ENCODE assay signal across 8 cellular contexts in the genomic region with DNA sequence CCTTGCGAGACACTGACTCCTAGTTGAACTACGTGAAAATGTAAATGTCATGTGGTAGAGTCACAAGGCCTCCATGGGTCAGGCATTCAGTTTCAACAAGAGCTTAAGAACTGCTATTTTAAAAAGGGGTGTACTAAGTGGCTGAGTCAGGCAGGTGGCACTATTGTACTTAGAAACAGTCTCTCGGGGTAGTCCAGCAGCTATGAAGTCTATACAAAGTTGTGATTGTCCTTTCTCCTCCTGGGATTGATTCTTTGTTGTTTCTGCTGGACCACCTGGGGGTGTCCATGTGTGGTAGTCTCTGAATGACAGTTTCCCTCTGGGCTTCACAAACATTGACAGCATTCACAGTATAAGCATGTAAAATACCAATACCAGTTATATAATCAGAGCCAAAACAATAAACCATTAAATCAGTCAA.
A peak's percentile ranks its signal among the peaks of the same experiment; 100 is the strongest.
DNase-seq lines count a peak whose midpoint lies in the region; ATAC-seq lines count a peak whose summit lies in the region.

No MANE protein-coding gene starts in this region.

- no peaks in the 10 kb centered on the region for H3K27me3 Mint-ChIP-seq in stimulated activated naive B cell treated with anti-CD40 and anti-IgM and Interleukin-4, amounts not matched to agents 10 μg/mL and 1 μg/mL and 100 μg/mL, for 72 hours

- no peak overlapping the region for H3K27ac Mint-ChIP-seq in stimulated activated naive B cell treated with anti-CD40 and anti-IgM and Interleukin-4, amounts not matched to agents 10 μg/mL and 1 μg/mL and 100 μg/mL, for 72 hours

- no peak overlapping the region for H3K4me3 Mint-ChIP-seq in stimulated activated naive B cell treated with anti-CD40 and anti-IgM and Interleukin-4, amounts not matched to agents 10 μg/mL and 1 μg/mL and 100 μg/mL, for 72 hours

- peak; percentile 90 for ATAC-seq in HG03175 (IDR thresholded peaks at IDR 0.05; ENCODE audit: unreplicated experiment)
- ATAC-seq in stimulated activated naive B cell treated with anti-CD40 and anti-IgM and Interleukin-4, amounts not matched to agents 10 μg/mL and 1 μg/mL and 100 μg/mL, for 72 hours (replicated peaks): peak; percentile 74 to 79

- no peaks in the 10 kb centered on the region for H3K36me3 Mint-ChIP-seq in stimulated activated naive B cell treated with anti-CD40 and anti-IgM and Interleukin-4, amounts not matched to agents 10 μg/mL and 1 μg/mL and 100 μg/mL, for 72 hours

- peak; percentile 18 for DNase-seq in DMS 273 treated with DMSO at 0.1 percent for 48 hours (lab: John Stamatoyannopoulos, UW)
- peak; percentile 14 for DNase-seq in GM19240 (ENCODE audit: insufficient read length, low spot score)
- peak; percentile 12 for DNase-seq in NCI-H226
- DNase-seq in anterior cingulate cortex (lab: John Stamatoyannopoulos, UW): peak in 32 of 58 donors; percentile 4 to 53 (median 15)
- DNase-seq in hippocampal formation (lab: John Stamatoyannopoulos, UW): peak; percentile 25 to 87
- no peak for DNase-seq in stimulated activated naive B cell treated with anti-CD40 and anti-IgM and Interleukin-4, amounts not matched to agents 10 μg/mL and 1 μg/mL and 100 μg/mL, for 72 hours
- no peak for DNase-seq in stimulated activated CD4-positive, alpha-beta T cell treated with anti-CD3 and anti-CD28 coated beads, Interleukin-4, amount 100 ng/mL, for 24 hours

- H3K4me1 Mint-ChIP-seq in stimulated activated naive B cell treated with anti-CD40 and anti-IgM and Interleukin-4, amounts not matched to agents 10 μg/mL and 1 μg/mL and 100 μg/mL, for 72 hours: no peaks in the 10 kb centered on the region

- H3K9me3 Mint-ChIP-seq in stimulated activated naive B cell treated with anti-CD40 and anti-IgM and Interleukin-4, amounts not matched to agents 10 μg/mL and 1 μg/mL and 100 μg/mL, for 72 hours: peaks cover 6 to 7% of the 10 kb centered on the region in 2 donors

Comparison
In these comparisons a context has a peak if more than half of its experiments do, and no peak if none do; other contexts are left out.
1. DNase-seq: peak in DMS 273 treated with DMSO at 0.1 percent for 48 hours (single experiment), GM19240 (single experiment), NCI-H226 (single experiment), anterior cingulate cortex (32 of 58) and hippocampal formation (2 of 2); none in stimulated activated naive B cell treated with anti-CD40 and anti-IgM and Interleukin-4, amounts not matched to agents 10 μg/mL and 1 μg/mL and 100 μg/mL, for 72 hours (single experiment) and stimulated activated CD4-positive, alpha-beta T cell treated with anti-CD3 and anti-CD28 coated beads, Interleukin-4, amount 100 ng/mL, for 24 hours (single experiment).